1 cellular context compared by ENCODE assay signal in the genomic region with DNA sequence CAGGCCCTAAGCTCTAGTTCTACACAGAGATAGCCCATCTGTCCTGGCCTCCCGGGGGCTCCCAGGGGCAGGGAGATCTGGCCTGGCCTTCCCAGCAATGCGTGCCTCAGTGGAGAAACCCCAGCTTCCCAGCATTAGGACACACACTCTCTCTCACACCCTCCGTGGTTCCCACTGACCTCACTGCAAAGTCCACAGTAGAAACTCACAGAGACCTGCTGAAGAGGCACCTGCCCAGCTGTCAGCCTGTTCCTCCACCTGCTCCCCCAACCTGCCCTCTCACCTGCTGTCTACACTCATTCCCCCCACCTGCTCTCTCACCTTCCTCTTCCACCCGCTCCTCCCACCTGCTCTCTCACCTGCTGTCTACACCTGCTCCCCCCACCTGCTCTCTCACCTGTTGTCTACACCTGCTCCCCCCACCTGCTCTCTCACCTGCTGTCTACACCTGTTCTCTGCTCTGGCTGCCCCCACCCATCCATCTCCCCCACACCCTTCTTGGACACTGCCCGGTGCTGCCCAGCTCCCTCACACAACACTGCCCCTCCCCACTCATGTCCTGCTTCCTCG.
TF ChIP-seq lines count a peak whose summit lies in the region.

No MANE protein-coding gene starts in this region.

TF ChIP-seq in H1, 55 proteins besides CTCF, POLR2A, EP300 and RAD21:
- TF ChIP-seq TAF1 (IDR thresholded peaks at IDR 0.05; ENCODE audit: low read depth, low read length): no peak
- no peak for TF ChIP-seq JUN (IDR thresholded peaks at IDR 0.05; ENCODE audit: low read depth, low read length)
- no peak for TF ChIP-seq SRF (IDR thresholded peaks at IDR 0.05; ENCODE audit: low read depth, low read length)
- TF ChIP-seq CBX5 (IDR thresholded peaks at IDR 0.05; ENCODE audit: low read depth, low read length): no peak
- TF ChIP-seq EGR1 (IDR thresholded peaks at IDR 0.05; ENCODE audit: borderline replicate concordance, low read depth, low read length): no peak
- TF ChIP-seq JUND (IDR thresholded peaks at IDR 0.05; ENCODE audit: low read length): no peak
- TF ChIP-seq SUZ12 (IDR thresholded peaks at IDR 0.05; ENCODE audit: low read length): no peak
- no peak for TF ChIP-seq BCL11A (IDR thresholded peaks at IDR 0.05; ENCODE audit: low read depth in 2 of 2, low read length in 2 of 2)
- TF ChIP-seq GABPA (IDR thresholded peaks at IDR 0.05; ENCODE audit: borderline replicate concordance, insufficient read depth, low read length): no peak
- TF ChIP-seq CREB1 (IDR thresholded peaks at IDR 0.05): no peak
- TF ChIP-seq KDM5A (IDR thresholded peaks at IDR 0.05; ENCODE audit: low read length): no peak
- TF ChIP-seq SAP30 (IDR thresholded peaks at IDR 0.05; ENCODE audit: insufficient read depth, insufficient replicate concordance, low read length): no peak
